1 cellular context compared by ENCODE assay signal in the genomic region with DNA sequence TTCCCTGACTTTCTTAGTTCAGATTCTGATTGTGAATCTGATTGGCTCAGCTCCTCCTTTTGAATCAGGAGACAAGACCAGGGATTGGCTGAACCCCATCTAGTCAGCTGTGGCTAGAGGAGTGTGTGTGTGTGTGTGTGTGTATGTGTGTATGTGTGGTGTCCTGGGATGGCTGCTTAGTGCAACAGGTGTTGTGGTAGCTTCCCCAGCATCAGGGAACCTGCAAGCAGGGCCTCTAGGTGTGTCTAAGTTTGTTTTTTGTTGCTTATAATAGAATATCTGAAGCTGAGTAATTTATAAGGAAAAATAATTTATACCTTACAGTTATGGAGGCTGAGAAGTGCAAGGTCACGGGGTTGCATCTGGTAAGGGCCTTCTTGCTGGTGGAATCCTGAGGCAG.
TF ChIP-seq lines count a peak whose summit lies in the region.

No MANE protein-coding gene starts in this region.

TF ChIP-seq in HEK293, 187 proteins besides CTCF, POLR2A, EP300 and RAD21 (continued from another document):
- TF ChIP-seq, protein P1, sequence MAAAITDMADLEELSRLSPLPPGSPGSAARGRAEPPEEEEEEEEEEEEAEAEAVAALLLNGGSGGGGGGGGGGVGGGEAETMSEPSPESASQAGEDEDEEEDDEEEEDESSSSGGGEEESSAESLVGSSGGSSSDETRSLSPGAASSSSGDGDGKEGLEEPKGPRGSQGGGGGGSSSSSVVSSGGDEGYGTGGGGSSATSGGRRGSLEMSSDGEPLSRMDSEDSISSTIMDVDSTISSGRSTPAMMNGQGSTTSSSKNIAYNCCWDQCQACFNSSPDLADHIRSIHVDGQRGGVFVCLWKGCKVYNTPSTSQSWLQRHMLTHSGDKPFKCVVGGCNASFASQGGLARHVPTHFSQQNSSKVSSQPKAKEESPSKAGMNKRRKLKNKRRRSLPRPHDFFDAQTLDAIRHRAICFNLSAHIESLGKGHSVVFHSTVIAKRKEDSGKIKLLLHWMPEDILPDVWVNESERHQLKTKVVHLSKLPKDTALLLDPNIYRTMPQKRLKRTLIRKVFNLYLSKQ (tag by site-specific recombination; IDR thresholded peaks at IDR 0.05; ENCODE audit: borderline replicate concordance) = no peak
- TF ChIP-seq, protein P2, sequence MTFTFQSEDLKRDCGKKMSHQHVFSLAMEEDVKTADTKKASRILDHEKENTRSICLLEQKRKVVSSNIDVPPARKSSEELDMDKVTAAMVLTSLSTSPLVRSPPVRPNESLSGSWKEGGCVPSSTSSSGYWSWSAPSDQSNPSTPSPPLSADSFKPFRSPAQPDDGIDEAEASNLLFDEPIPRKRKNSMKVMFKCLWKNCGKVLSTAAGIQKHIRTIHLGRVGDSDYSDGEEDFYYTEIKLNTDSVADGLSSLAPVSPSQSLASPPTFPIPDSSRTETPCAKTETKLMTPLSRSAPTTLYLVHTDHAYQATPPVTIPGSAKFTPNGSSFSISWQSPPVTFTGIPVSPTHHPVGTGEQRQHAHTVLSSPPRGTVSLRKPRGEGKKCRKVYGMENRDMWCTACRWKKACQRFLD (tag by site-specific recombination; IDR thresholded peaks at IDR 0.05) = no peak
- TF ChIP-seq ZNF776 (tag by site-specific recombination; IDR thresholded peaks at IDR 0.05; ENCODE audit: borderline replicate concordance) (no peak), ZNF157 (tag by site-specific recombination; IDR thresholded peaks at IDR 0.05) (no peak), ZBTB8A (tag by site-specific recombination; IDR thresholded peaks at IDR 0.05) (no peak), ZFP3 (tag by site-specific recombination; IDR thresholded peaks at IDR 0.05; ENCODE audit: low read depth) (no peak), SCRT1 (tag by site-specific recombination; IDR thresholded peaks at IDR 0.05; ENCODE audit: borderline replicate concordance) (peak; percentile 86)
- TF ChIP-seq, protein P3, sequence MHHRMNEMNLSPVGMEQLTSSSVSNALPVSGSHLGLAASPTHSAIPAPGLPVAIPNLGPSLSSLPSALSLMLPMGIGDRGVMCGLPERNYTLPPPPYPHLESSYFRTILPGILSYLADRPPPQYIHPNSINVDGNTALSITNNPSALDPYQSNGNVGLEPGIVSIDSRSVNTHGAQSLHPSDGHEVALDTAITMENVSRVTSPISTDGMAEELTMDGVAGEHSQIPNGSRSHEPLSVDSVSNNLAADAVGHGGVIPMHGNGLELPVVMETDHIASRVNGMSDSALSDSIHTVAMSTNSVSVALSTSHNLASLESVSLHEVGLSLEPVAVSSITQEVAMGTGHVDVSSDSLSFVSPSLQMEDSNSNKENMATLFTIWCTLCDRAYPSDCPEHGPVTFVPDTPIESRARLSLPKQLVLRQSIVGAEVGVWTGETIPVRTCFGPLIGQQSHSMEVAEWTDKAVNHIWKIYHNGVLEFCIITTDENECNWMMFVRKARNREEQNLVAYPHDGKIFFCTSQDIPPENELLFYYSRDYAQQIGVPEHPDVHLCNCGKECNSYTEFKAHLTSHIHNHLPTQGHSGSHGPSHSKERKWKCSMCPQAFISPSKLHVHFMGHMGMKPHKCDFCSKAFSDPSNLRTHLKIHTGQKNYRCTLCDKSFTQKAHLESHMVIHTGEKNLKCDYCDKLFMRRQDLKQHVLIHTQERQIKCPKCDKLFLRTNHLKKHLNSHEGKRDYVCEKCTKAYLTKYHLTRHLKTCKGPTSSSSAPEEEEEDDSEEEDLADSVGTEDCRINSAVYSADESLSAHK (tag by site-specific recombination; IDR thresholded peaks at IDR 0.05) = no peak
